23 cellular contexts compared by ENCODE assay signal in genomic region chr19:39840492-39840891, GRCh38.
"Had no signal": no experiment of that assay in that cellular context is flagged by ENCODE, and none has a peak within 500 bp of the region (broad histone marks: within the 10 kb centered on the region; RNA-seq: fewer than 3 reads in every experiment).

No MANE protein-coding gene starts in this region.

- H3K9me3 Mint-ChIP-seq: activated B cell treated with CpG ODN at 0.5 μM for 24 hours; natural killer cell treated with Interleukin-12 subunit alpha and Interleukin-12 subunit beta and Interleukin-15 and Interleukin-18, amount 100 ng/mL, for 72 hours had no signal

- H3K9me3 ChIP-seq: body of pancreas, gastrocnemius medialis, left ventricle myocardium inferior, mucosa of descending colon, right atrium auricular region, transverse colon had no signal

- H3K27me3 ChIP-seq: body of pancreas, gastrocnemius medialis, hepatocyte, right atrium auricular region, transverse colon had no signal

- H3K27me3 Mint-ChIP-seq: activated B cell treated with CpG ODN at 0.5 μM for 24 hours; activated CD4-positive, alpha-beta T cell treated with anti-CD3 and anti-CD28 coated beads for 36 hours; natural killer cell treated with Interleukin-12 subunit alpha and Interleukin-12 subunit beta and Interleukin-15 and Interleukin-18, amount 100 ng/mL, for 72 hours had no signal

- H3K27ac Mint-ChIP-seq: activated B cell treated with CpG ODN at 0.5 μM for 24 hours had no signal

- H3K4me3 ChIP-seq: body of pancreas, gastrocnemius medialis, hepatocyte, left ventricle myocardium inferior, lung, mucosa of descending colon, right atrium auricular region, smooth muscle cell, transverse colon had no signal

- ATAC-seq: activated CD4-positive, alpha-beta T cell treated with anti-CD3 and anti-CD28 coated beads for 36 hours; activated CD8-positive, alpha-beta T cell treated with anti-CD3 and anti-CD28 coated beads, Interleukin-2, amount 10 ng/mL, durations not matched to agents 7 days and 5 days; body of pancreas; gastrocnemius medialis; mucosa of descending colon had no signal

- H3K4me3 Mint-ChIP-seq: activated B cell treated with CpG ODN at 0.5 μM for 24 hours; activated CD4-positive, alpha-beta T cell treated with anti-CD3 and anti-CD28 coated beads for 36 hours; activated CD8-positive, alpha-beta T cell treated with anti-CD3 and anti-CD28 coated beads, Interleukin-2, amount 10 ng/mL, durations not matched to agents 7 days and 5 days; natural killer cell treated with Interleukin-12 subunit alpha and Interleukin-12 subunit beta and Interleukin-15 and Interleukin-18, amount 100 ng/mL, for 72 hours had no signal

- DNase-seq: activated B cell treated with CpG ODN at 0.5 μM for 24 hours; activated CD4-positive, alpha-beta T cell treated with anti-CD3 and anti-CD28 coated beads for 36 hours; activated CD8-positive, alpha-beta T cell treated with anti-CD3 and anti-CD28 coated beads, Interleukin-2, amount 10 ng/mL, durations not matched to agents 7 days and 5 days; activated gamma-delta T cell treated with Interleukin-2 at 50 U/mL for 16 hours; aorta; body of pancreas; dermis blood vessel endothelial cell; effector CD4-positive, alpha-beta T cell; gastrocnemius medialis; islet precursor cell; left ventricle myocardium inferior; mesendoderm; mucosa of descending colon; stimulated activated CD4-positive, alpha-beta T cell treated with anti-CD3 and anti-CD28 coated beads, Interleukin-2, amount 100 ng/mL, for 24 hours; stimulated activated naive CD4-positive, alpha-beta T cell treated with Interleukin-2 at 50 U/mL for 16 hours; T-helper 2 cell; transverse colon had no signal

- H3K27ac ChIP-seq: body of pancreas, hepatocyte, left ventricle myocardium inferior, parathyroid adenoma, right atrium auricular region, transverse colon had no signal

- H3K4me1 ChIP-seq: parathyroid adenoma had no signal
